ENCODE assay signal across 15 cellular contexts in genomic region chr15:101568304-101568703, GRCh38.
"Had no signal": no experiment of that assay in that cellular context is flagged by ENCODE, and none has a peak within 500 bp of the region (broad histone marks: within the 10 kb centered on the region; RNA-seq: fewer than 3 reads in every experiment).

No MANE protein-coding gene starts in this region.

- H3K4me3 ChIP-seq: body of pancreas, thyroid gland had no signal

- H3K4me1 ChIP-seq: body of pancreas, thyroid gland had no signal

- H3K9me3 ChIP-seq: body of pancreas, thyroid gland had no signal

- ATAC-seq: activated CD4-positive, alpha-beta T cell treated with anti-CD3 and anti-CD28 coated beads for 36 hours; activated naive CD4-positive, alpha-beta T cell treated with anti-CD3 and anti-CD28 coated beads, Interleukin-2, amount 50 U/mL, for 72 hours; body of pancreas; esophagus mucosa had no signal

- H3K36me3 ChIP-seq: thyroid gland had no signal

- H3K27me3 ChIP-seq: body of pancreas, thyroid gland had no signal

- DNase-seq: activated CD4-positive, alpha-beta memory T cell treated with anti-CD3 and anti-CD28 coated beads for 36 hours; activated CD4-positive, alpha-beta T cell treated with anti-CD3 and anti-CD28 coated beads for 36 hours; activated gamma-delta T cell treated with Interleukin-2 at 50 U/mL for 16 hours; activated T-cell treated with anti-CD3 and anti-CD28 coated beads for 4 hours; body of pancreas; cortex of kidney; effector CD4-positive, alpha-beta T cell; naive B cell; stimulated activated CD4-positive, alpha-beta T cell treated with anti-CD3 and anti-CD28 coated beads, Interleukin-12 subunit alpha, Interleukin-12 subunit beta, amount 100 ng/mL, for 4 hours; stimulated activated CD4-positive, alpha-beta T cell treated with anti-CD3 and anti-CD28 coated beads, Interleukin-1b, Interleukin-23, amount 100 ng/mL, for 48 hours; stimulated activated CD8-positive, alpha-beta memory T cell treated with anti-CD3 and anti-CD28 coated beads, Interleukin-4, amount 100 ng/mL, for 48 hours; stimulated activated naive CD4-positive, alpha-beta T cell; thyroid gland had no signal

- H3K27ac ChIP-seq: body of pancreas, thyroid gland had no signal
